ENCODE assay signal across 1 cellular context in the genomic region with DNA sequence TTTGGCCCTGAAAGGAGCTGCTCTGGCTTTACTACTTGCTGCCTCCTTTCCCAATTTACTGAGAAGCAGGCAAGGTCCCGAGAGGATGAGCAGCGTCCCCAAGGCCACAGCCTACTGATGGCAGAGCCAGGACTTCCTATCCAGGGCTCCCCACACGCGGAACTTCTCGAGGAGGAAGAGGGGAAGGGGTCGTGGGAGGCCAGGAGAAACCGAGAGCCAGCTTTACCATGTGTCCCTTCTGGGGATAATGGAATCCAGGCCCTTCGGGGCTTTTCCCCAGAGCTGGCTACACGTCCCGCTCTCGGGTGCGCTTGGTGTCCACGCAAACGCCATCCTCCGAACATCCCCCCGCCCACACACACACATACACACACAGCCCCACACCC.
TF ChIP-seq lines count a peak whose summit lies in the region.

No MANE protein-coding gene starts in this region.

TF ChIP-seq in HepG2, 621 proteins besides CTCF, POLR2A, EP300 and RAD21 (continued from another document):
- TF ChIP-seq ZNF556 (CRISPR knock-in tag; IDR thresholded peaks at IDR 0.05; ENCODE audit: borderline replicate concordance) (0 out of 2 replicates have a peak, but pooled peaks have one; percentile 7), ZBTB7B (CRISPR knock-in tag; IDR thresholded peaks at IDR 0.05) (0 out of 2 replicates have a peak, but pooled peaks have one; percentile 20), RBFOX2 (IDR thresholded peaks at IDR 0.05; ENCODE audit: low read depth, low read length) (no peak), PHF21A (CRISPR knock-in tag; IDR thresholded peaks at IDR 0.05) (no peak), EEA1 (CRISPR knock-in tag; IDR thresholded peaks at IDR 0.05; ENCODE audit: borderline replicate concordance) (0 out of 2 replicates have a peak, but pooled peaks have one; percentile 0), ZNF772 (CRISPR knock-in tag; IDR thresholded peaks at IDR 0.05) (no peak), SPEN (CRISPR knock-in tag; IDR thresholded peaks at IDR 0.05; ENCODE audit: low read depth) (0 out of 2 replicates have a peak, but pooled peaks have one; percentile 17), HDAC2 (CRISPR knock-in tag; IDR thresholded peaks at IDR 0.05) (0 out of 2 replicates have a peak, but pooled peaks have one; percentile 0), NR2C2 (CRISPR knock-in tag; IDR thresholded peaks at IDR 0.05; ENCODE audit: borderline replicate concordance) (no peak), TARDBP (CRISPR knock-in tag; IDR thresholded peaks at IDR 0.05) (0 out of 2 replicates have a peak, but pooled peaks have one; percentile 14)
- TF ChIP-seq, protein P1, sequence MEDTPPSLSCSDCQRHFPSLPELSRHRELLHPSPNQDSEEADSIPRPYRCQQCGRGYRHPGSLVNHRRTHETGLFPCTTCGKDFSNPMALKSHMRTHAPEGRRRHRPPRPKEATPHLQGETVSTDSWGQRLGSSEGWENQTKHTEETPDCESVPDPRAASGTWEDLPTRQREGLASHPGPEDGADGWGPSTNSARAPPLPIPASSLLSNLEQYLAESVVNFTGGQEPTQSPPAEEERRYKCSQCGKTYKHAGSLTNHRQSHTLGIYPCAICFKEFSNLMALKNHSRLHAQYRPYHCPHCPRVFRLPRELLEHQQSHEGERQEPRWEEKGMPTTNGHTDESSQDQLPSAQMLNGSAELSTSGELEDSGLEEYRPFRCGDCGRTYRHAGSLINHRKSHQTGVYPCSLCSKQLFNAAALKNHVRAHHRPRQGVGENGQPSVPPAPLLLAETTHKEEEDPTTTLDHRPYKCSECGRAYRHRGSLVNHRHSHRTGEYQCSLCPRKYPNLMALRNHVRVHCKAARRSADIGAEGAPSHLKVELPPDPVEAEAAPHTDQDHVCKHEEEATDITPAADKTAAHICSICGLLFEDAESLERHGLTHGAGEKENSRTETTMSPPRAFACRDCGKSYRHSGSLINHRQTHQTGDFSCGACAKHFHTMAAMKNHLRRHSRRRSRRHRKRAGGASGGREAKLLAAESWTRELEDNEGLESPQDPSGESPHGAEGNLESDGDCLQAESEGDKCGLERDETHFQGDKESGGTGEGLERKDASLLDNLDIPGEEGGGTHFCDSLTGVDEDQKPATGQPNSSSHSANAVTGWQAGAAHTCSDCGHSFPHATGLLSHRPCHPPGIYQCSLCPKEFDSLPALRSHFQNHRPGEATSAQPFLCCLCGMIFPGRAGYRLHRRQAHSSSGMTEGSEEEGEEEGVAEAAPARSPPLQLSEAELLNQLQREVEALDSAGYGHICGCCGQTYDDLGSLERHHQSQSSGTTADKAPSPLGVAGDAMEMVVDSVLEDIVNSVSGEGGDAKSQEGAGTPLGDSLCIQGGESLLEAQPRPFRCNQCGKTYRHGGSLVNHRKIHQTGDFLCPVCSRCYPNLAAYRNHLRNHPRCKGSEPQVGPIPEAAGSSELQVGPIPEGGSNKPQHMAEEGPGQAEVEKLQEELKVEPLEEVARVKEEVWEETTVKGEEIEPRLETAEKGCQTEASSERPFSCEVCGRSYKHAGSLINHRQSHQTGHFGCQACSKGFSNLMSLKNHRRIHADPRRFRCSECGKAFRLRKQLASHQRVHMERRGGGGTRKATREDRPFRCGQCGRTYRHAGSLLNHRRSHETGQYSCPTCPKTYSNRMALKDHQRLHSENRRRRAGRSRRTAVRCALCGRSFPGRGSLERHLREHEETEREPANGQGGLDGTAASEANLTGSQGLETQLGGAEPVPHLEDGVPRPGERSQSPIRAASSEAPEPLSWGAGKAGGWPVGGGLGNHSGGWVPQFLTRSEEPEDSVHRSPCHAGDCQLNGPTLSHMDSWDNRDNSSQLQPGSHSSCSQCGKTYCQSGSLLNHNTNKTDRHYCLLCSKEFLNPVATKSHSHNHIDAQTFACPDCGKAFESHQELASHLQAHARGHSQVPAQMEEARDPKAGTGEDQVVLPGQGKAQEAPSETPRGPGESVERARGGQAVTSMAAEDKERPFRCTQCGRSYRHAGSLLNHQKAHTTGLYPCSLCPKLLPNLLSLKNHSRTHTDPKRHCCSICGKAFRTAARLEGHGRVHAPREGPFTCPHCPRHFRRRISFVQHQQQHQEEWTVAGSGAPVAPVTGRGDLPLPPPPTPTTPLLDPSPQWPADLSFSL (CRISPR knock-in tag; IDR thresholded peaks at IDR 0.05) = 0 out of 2 replicates have a peak, but pooled peaks have one; percentile 29
- TF ChIP-seq, protein P2, sequence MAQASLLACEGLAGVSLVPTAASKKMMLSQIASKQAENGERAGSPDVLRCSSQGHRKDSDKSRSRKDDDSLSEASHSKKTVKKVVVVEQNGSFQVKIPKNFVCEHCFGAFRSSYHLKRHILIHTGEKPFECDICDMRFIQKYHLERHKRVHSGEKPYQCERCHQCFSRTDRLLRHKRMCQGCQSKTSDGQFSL (CRISPR knock-in tag; IDR thresholded peaks at IDR 0.05) = no peak
